In genomic region chr11:8107642-8108041, GRCh38 we compare ENCODE assay signal across 16 cellular contexts. TPM values are rescaled to one million over a fixed set of nuclear protein-coding genes. Genes with fewer than 3 reads are reported as not detected.
DNase-seq lines count a peak whose midpoint lies in the region; ATAC-seq and TF ChIP-seq lines count a peak whose summit lies in the region.
"Had no signal": no experiment of that assay in that cellular context is flagged by ENCODE, and none has a peak within 500 bp of the region (broad histone marks: within the 10 kb centered on the region; RNA-seq: fewer than 3 reads in every experiment).

No MANE protein-coding gene starts in this region.

- peaks cover 54% of the 10 kb centered on the region for H3K36me3 Mint-ChIP-seq in stimulated activated memory B cell treated with anti-CD40 and anti-IgM and Interleukin-4, amounts not matched to agents 10 μg/mL and 1 μg/mL and 100 μg/mL, for 72 hours

- ATAC-seq in stimulated activated memory B cell treated with anti-CD40 and anti-IgM and Interleukin-4, amounts not matched to agents 10 μg/mL and 1 μg/mL and 100 μg/mL, for 72 hours, result no peak
- ATAC-seq in stimulated activated naive CD8-positive, alpha-beta T cell treated with anti-CD3 and anti-CD28 coated beads, Interleukin-15, Interleukin-2, amounts not matched to agents 100 U/mL and 50 U/mL, for 24 hours, result no peak
- no peak for ATAC-seq in GM19035 (IDR thresholded peaks at IDR 0.05; ENCODE audit: unreplicated experiment)

- WGBS in esophagus muscularis mucosa, result 82% methylated on average over 5 of the region's 5 CpGs

- no peaks in the 10 kb centered on the region for H3K9me3 ChIP-seq in esophagus muscularis mucosa

- DNase-seq in esophagus muscularis mucosa (ENCODE audit: extremely low spot score), result peak; percentile 42
- no peak for DNase-seq in stimulated activated naive CD8-positive, alpha-beta T cell treated with anti-CD3 and anti-CD28 coated beads, Interleukin-15, Interleukin-2, amounts not matched to agents 100 U/mL and 50 U/mL, for 24 hours
- DNase-seq in activated T-cell treated with anti-CD3 and anti-CD28 coated beads, Interleukin-2, amount 50 U/mL, for 1 hour, result no peak
- DNase-seq: C1 segment of cervical spinal cord; Calu3; CD4-positive, alpha-beta memory T cell; COR-L47; DMS53; DMS79 treated with DMSO at 0.1 percent for 48 hours; GF-D8; GM23248; H7; HCEC 1CT had no signal

- peaks cover 0 to 3% (median 0%) of the 10 kb centered on the region in 4 donors for H3K27me3 ChIP-seq in esophagus muscularis mucosa

- peaks cover 0 to 55% (median 30%) of the 10 kb centered on the region in 4 donors for H3K36me3 ChIP-seq in esophagus muscularis mucosa

- no peaks in the 10 kb centered on the region for H3K9me3 Mint-ChIP-seq in stimulated activated memory B cell treated with anti-CD40 and anti-IgM and Interleukin-4, amounts not matched to agents 10 μg/mL and 1 μg/mL and 100 μg/mL, for 72 hours
- H3K9me3 Mint-ChIP-seq: CD4-positive, alpha-beta memory T cell had no signal

- H3K27ac ChIP-seq in cingulate gyrus (ENCODE audit: low read depth, low read length), result peak overlapping the region; percentile 21
- no peak overlapping the region for H3K27ac ChIP-seq in esophagus muscularis mucosa (replicated peaks in 1 of 4)
- H3K27ac ChIP-seq: GM23248 had no signal

- no peak overlapping the region for H3K4me3 Mint-ChIP-seq in stimulated activated memory B cell treated with anti-CD40 and anti-IgM and Interleukin-4, amounts not matched to agents 10 μg/mL and 1 μg/mL and 100 μg/mL, for 72 hours
- H3K4me3 Mint-ChIP-seq: CD4-positive, alpha-beta memory T cell had no signal

- peaks cover 17 to 27% (median 24%) of the 10 kb centered on the region in 4 donors for H3K4me1 ChIP-seq in esophagus muscularis mucosa

- TF ChIP-seq EP300 in esophagus muscularis mucosa (IDR thresholded peaks at IDR 0.05), result no peak

- no peak for TF ChIP-seq CTCF in esophagus muscularis mucosa (IDR thresholded peaks at IDR 0.05)

- no peaks in the 10 kb centered on the region for H3K4me1 Mint-ChIP-seq in stimulated activated memory B cell treated with anti-CD40 and anti-IgM and Interleukin-4, amounts not matched to agents 10 μg/mL and 1 μg/mL and 100 μg/mL, for 72 hours
- H3K4me1 Mint-ChIP-seq: CD4-positive, alpha-beta memory T cell had no signal

- TF ChIP-seq POLR2A in esophagus muscularis mucosa (IDR thresholded peaks at IDR 0.05; ENCODE audit: low read depth), result no peak

- intact Hi-C loops in esophagus muscularis mucosa (cut with DNase I), result no loop called here

- no peak overlapping the region for H3K4me3 ChIP-seq in esophagus muscularis mucosa
- H3K4me3 ChIP-seq: GM23248 had no signal

- peak overlapping the region; percentile 28 for H3K27ac Mint-ChIP-seq in stimulated activated memory B cell treated with anti-CD40 and anti-IgM and Interleukin-4, amounts not matched to agents 10 μg/mL and 1 μg/mL and 100 μg/mL, for 72 hours
- H3K27ac Mint-ChIP-seq: CD4-positive, alpha-beta memory T cell had no signal

- H3K27me3 Mint-ChIP-seq in stimulated activated memory B cell treated with anti-CD40 and anti-IgM and Interleukin-4, amounts not matched to agents 10 μg/mL and 1 μg/mL and 100 μg/mL, for 72 hours, result no peaks in the 10 kb centered on the region
- H3K27me3 Mint-ChIP-seq: CD4-positive, alpha-beta memory T cell had no signal

RNA-seq across cellular contexts. Expression of gene TUB, which starts 26.6 kb away (rescaled TPM):
- total RNA-seq in esophagus muscularis mucosa, result 10 to 100 TPM in 2 of 4 donors, 1 to 10 TPM in 2; 8.3 to 18.3 (median 12.1) TPM
